In genomic region chr20:46681032-46681854, GRCh38 we compare ENCODE assay signal across 1 cellular context.
TF ChIP-seq lines count a peak whose summit lies in the region.

No MANE protein-coding gene starts in this region.

TF ChIP-seq in HepG2, 621 proteins besides CTCF, POLR2A, EP300 and RAD21 (continued from another document and continues in another):
- TF ChIP-seq, protein P1, sequence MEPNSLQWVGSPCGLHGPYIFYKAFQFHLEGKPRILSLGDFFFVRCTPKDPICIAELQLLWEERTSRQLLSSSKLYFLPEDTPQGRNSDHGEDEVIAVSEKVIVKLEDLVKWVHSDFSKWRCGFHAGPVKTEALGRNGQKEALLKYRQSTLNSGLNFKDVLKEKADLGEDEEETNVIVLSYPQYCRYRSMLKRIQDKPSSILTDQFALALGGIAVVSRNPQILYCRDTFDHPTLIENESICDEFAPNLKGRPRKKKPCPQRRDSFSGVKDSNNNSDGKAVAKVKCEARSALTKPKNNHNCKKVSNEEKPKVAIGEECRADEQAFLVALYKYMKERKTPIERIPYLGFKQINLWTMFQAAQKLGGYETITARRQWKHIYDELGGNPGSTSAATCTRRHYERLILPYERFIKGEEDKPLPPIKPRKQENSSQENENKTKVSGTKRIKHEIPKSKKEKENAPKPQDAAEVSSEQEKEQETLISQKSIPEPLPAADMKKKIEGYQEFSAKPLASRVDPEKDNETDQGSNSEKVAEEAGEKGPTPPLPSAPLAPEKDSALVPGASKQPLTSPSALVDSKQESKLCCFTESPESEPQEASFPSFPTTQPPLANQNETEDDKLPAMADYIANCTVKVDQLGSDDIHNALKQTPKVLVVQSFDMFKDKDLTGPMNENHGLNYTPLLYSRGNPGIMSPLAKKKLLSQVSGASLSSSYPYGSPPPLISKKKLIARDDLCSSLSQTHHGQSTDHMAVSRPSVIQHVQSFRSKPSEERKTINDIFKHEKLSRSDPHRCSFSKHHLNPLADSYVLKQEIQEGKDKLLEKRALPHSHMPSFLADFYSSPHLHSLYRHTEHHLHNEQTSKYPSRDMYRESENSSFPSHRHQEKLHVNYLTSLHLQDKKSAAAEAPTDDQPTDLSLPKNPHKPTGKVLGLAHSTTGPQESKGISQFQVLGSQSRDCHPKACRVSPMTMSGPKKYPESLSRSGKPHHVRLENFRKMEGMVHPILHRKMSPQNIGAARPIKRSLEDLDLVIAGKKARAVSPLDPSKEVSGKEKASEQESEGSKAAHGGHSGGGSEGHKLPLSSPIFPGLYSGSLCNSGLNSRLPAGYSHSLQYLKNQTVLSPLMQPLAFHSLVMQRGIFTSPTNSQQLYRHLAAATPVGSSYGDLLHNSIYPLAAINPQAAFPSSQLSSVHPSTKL (CRISPR knock-in tag; IDR thresholded peaks at IDR 0.05): no peak
- TF ChIP-seq ZNF598 (CRISPR knock-in tag; IDR thresholded peaks at IDR 0.05; ENCODE audit: borderline replicate concordance): peak; percentile 81; the same call in 1 of the 2 replicates
- TF ChIP-seq, protein P2, sequence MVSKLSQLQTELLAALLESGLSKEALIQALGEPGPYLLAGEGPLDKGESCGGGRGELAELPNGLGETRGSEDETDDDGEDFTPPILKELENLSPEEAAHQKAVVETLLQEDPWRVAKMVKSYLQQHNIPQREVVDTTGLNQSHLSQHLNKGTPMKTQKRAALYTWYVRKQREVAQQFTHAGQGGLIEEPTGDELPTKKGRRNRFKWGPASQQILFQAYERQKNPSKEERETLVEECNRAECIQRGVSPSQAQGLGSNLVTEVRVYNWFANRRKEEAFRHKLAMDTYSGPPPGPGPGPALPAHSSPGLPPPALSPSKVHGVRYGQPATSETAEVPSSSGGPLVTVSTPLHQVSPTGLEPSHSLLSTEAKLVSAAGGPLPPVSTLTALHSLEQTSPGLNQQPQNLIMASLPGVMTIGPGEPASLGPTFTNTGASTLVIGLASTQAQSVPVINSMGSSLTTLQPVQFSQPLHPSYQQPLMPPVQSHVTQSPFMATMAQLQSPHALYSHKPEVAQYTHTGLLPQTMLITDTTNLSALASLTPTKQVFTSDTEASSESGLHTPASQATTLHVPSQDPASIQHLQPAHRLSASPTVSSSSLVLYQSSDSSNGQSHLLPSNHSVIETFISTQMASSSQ (IDR thresholded peaks at IDR 0.05; ENCODE audit: low read depth): no peak
- TF ChIP-seq, protein P2 (CRISPR knock-in tag; IDR thresholded peaks at IDR 0.05; ENCODE audit: borderline replicate concordance): no peak
- TF ChIP-seq NCOA2 (CRISPR knock-in tag; IDR thresholded peaks at IDR 0.05): 0 out of 2 replicates have a peak, but pooled peaks have one; percentile 13
- no peak for TF ChIP-seq ELK4 (CRISPR knock-in tag; IDR thresholded peaks at IDR 0.05; ENCODE audit: borderline replicate concordance)
- TF ChIP-seq HMG20B (CRISPR knock-in tag; conservative IDR thresholded peaks at IDR 0.05): 0 out of 2 replicates have a peak, but pooled peaks have one; percentile 35
- peak; percentile 38; the same call in 1 of the 2 replicates for TF ChIP-seq RARA (CRISPR knock-in tag; IDR thresholded peaks at IDR 0.05)
- TF ChIP-seq ZNF296 (CRISPR knock-in tag; conservative IDR thresholded peaks at IDR 0.05): no peak
- no peak for TF ChIP-seq MYNN (CRISPR knock-in tag; IDR thresholded peaks at IDR 0.05; ENCODE audit: low read depth)
- TF ChIP-seq HOXD1 (CRISPR knock-in tag; IDR thresholded peaks at IDR 0.05): no peak
- TF ChIP-seq MXD1 (CRISPR knock-in tag; IDR thresholded peaks at IDR 0.05): peak; percentile 16; the same call in 1 of the 2 replicates
- 0 out of 2 replicates have a peak, but pooled peaks have one; percentile 68 for TF ChIP-seq BCL3 (CRISPR knock-in tag; IDR thresholded peaks at IDR 0.05)
- TF ChIP-seq JUNB (CRISPR knock-in tag; IDR thresholded peaks at IDR 0.05; ENCODE audit: borderline replicate concordance): 0 out of 2 replicates have a peak, but pooled peaks have one; percentile 57
- 0 out of 2 replicates have a peak, but pooled peaks have one; percentile 31 for TF ChIP-seq ZNF576 (CRISPR knock-in tag; IDR thresholded peaks at IDR 0.05)
- 0 out of 2 replicates have a peak, but pooled peaks have one; percentile 14 for TF ChIP-seq ESRRA (CRISPR knock-in tag; IDR thresholded peaks at IDR 0.05; ENCODE audit: low read depth)
- peak; percentile 33; the same call in 1 of the 2 replicates for TF ChIP-seq TFDP2 (CRISPR knock-in tag; IDR thresholded peaks at IDR 0.05)
- no peak for TF ChIP-seq MZF1 (CRISPR knock-in tag; IDR thresholded peaks at IDR 0.05; ENCODE audit: borderline replicate concordance)
- TF ChIP-seq PATZ1 (CRISPR knock-in tag; IDR thresholded peaks at IDR 0.05): peak; percentile 30; the same call in 1 of the 2 replicates
- TF ChIP-seq, protein P3, sequence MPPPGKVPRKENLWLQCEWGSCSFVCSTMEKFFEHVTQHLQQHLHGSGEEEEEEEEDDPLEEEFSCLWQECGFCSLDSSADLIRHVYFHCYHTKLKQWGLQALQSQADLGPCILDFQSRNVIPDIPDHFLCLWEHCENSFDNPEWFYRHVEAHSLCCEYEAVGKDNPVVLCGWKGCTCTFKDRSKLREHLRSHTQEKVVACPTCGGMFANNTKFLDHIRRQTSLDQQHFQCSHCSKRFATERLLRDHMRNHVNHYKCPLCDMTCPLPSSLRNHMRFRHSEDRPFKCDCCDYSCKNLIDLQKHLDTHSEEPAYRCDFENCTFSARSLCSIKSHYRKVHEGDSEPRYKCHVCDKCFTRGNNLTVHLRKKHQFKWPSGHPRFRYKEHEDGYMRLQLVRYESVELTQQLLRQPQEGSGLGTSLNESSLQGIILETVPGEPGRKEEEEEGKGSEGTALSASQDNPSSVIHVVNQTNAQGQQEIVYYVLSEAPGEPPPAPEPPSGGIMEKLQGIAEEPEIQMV (CRISPR knock-in tag; IDR thresholded peaks at IDR 0.05; ENCODE audit: low read depth): peak; percentile 88
- TF ChIP-seq ZNF407 (CRISPR knock-in tag; IDR thresholded peaks at IDR 0.05; ENCODE audit: not compliant biosample characterization): peak; percentile 68
- no peak for TF ChIP-seq EZH2 (conservative IDR thresholded peaks at IDR 0.05; ENCODE audit: low read depth, low read length)
- peak; percentile 100 for TF ChIP-seq SMC3 (IDR thresholded peaks at IDR 0.05; ENCODE audit: low read length)
- 0 out of 2 replicates have a peak, but pooled peaks have one; percentile 49 for TF ChIP-seq ZNF230 (CRISPR knock-in tag; IDR thresholded peaks at IDR 0.05)
